In genomic region chr10:103977204-103977603, GRCh38 we compare ENCODE assay signal across 2 cellular contexts.
TF ChIP-seq lines count a peak whose summit lies in the region.

No MANE protein-coding gene starts in this region.

TF ChIP-seq in HepG2, 621 proteins besides CTCF, POLR2A, EP300 and RAD21:
- TF ChIP-seq SRY (CRISPR knock-in tag; IDR thresholded peaks at IDR 0.05) (no peak), ZNF770 (CRISPR knock-in tag; IDR thresholded peaks at IDR 0.05) (0 out of 2 replicates have a peak, but pooled peaks have one; percentile 48), ZNF33A (CRISPR knock-in tag; IDR thresholded peaks at IDR 0.05; ENCODE audit: borderline replicate concordance) (no peak), ZNF24 (IDR thresholded peaks at IDR 0.05) (no peak), ZNF883 (CRISPR knock-in tag; IDR thresholded peaks at IDR 0.05; ENCODE audit: not compliant biosample characterization) (no peak), MLX (CRISPR knock-in tag; IDR thresholded peaks at IDR 0.05) (no peak), ZNF121 (CRISPR knock-in tag; IDR thresholded peaks at IDR 0.05) (peak; percentile 40; the same call in 1 of the 2 replicates), TERF1 (CRISPR knock-in tag; IDR thresholded peaks at IDR 0.05) (no peak), SP2 (CRISPR knock-in tag; IDR thresholded peaks at IDR 0.05) (no peak), CEBPB (IDR thresholded peaks at IDR 0.05; ENCODE audit: borderline replicate concordance, low read depth, low read length) (no peak)

TF ChIP-seq in K562, 482 proteins besides CTCF, POLR2A, EP300 and RAD21:
- TF ChIP-seq HMGXB4 (CRISPR knock-in tag; IDR thresholded peaks at IDR 0.05), result no peak
- 0 out of 4 replicates have a peak, but pooled peaks of 1 of the 2 experiments have one; percentile 16 for TF ChIP-seq KDM1A (IDR thresholded peaks at IDR 0.05)
